In genomic region chrX:154548028-154548316, GRCh38 we compare ENCODE assay signal across 9 cellular contexts. TPM values are rescaled to one million over a fixed set of nuclear protein-coding genes. Genes with fewer than 3 reads are reported as not detected.
A peak's percentile ranks its signal among the peaks of the same experiment; 100 is the strongest.
DNase-seq lines count a peak whose midpoint lies in the region; ATAC-seq lines count a peak whose summit lies in the region.
"Had no signal": no experiment of that assay in that cellular context is flagged by ENCODE, and none has a peak within 500 bp of the region (broad histone marks: within the 10 kb centered on the region; RNA-seq: fewer than 3 reads in every experiment).

No MANE protein-coding gene starts in this region.

- no peaks in the 10 kb centered on the region for H3K27me3 ChIP-seq in iPS-15b (ENCODE audit: control insufficient read depth, insufficient read depth, low read length)

- peak overlapping the region; percentile 98 for H3K27ac Mint-ChIP-seq in activated T-helper 1 cell treated with anti-CD3 and anti-CD28 coated beads, Interleukin-12 subunit alpha, Interleukin-12 subunit beta, Interleukin-2, Interleukin-4 antibody, amounts not matched to agents 30 ng/mL and 10 ng/mL and 1 ng/mL, durations not matched to agents 14 hours and 24 hours and 36 hours
- peak overlapping the region; percentile 94 to 96 for H3K27ac Mint-ChIP-seq in stimulated activated naive CD8-positive, alpha-beta T cell treated with anti-CD3 and anti-CD28 coated beads, Interleukin-15, amount 100 ng/mL, for 72 hours

- no peaks in the 10 kb centered on the region for H3K9me3 Mint-ChIP-seq in activated T-helper 1 cell treated with anti-CD3 and anti-CD28 coated beads, Interleukin-12 subunit alpha, Interleukin-12 subunit beta, Interleukin-2, Interleukin-4 antibody, amounts not matched to agents 30 ng/mL and 10 ng/mL and 1 ng/mL, durations not matched to agents 14 hours and 24 hours and 36 hours
- H3K9me3 Mint-ChIP-seq in stimulated activated naive CD8-positive, alpha-beta T cell treated with anti-CD3 and anti-CD28 coated beads, Interleukin-15, amount 100 ng/mL, for 72 hours, result no peaks in the 10 kb centered on the region

- H3K4me3 Mint-ChIP-seq in activated T-helper 1 cell treated with anti-CD3 and anti-CD28 coated beads, Interleukin-12 subunit alpha, Interleukin-12 subunit beta, Interleukin-2, Interleukin-4 antibody, amounts not matched to agents 30 ng/mL and 10 ng/mL and 1 ng/mL, durations not matched to agents 14 hours and 24 hours and 36 hours, result peak overlapping the region; percentile 96
- peak overlapping the region; percentile 84 to 99 for H3K4me3 Mint-ChIP-seq in stimulated activated naive CD8-positive, alpha-beta T cell treated with anti-CD3 and anti-CD28 coated beads, Interleukin-15, amount 100 ng/mL, for 72 hours

- peak overlapping the region; percentile 89 for H3K4me3 ChIP-seq in iPS-15b (ENCODE audit: low read depth, low read length)

- peaks cover 7% of the 10 kb centered on the region for H3K36me3 ChIP-seq in iPS-15b (ENCODE audit: control insufficient read depth, insufficient read depth, low read length)

- ATAC-seq in stimulated activated naive CD8-positive, alpha-beta T cell treated with anti-CD3 and anti-CD28 coated beads, Interleukin-15, amount 100 ng/mL, for 72 hours, result no peak
- no peak for ATAC-seq in sciatic nerve
- no peak for ATAC-seq in HG03521 (IDR thresholded peaks at IDR 0.05; ENCODE audit: unreplicated experiment)

- H3K4me1 Mint-ChIP-seq in activated T-helper 1 cell treated with anti-CD3 and anti-CD28 coated beads, Interleukin-12 subunit alpha, Interleukin-12 subunit beta, Interleukin-2, Interleukin-4 antibody, amounts not matched to agents 30 ng/mL and 10 ng/mL and 1 ng/mL, durations not matched to agents 14 hours and 24 hours and 36 hours (ENCODE audit: low read depth), result peaks cover 28% of the 10 kb centered on the region
- peaks cover 66% of the 10 kb centered on the region for H3K4me1 Mint-ChIP-seq in stimulated activated naive CD8-positive, alpha-beta T cell treated with anti-CD3 and anti-CD28 coated beads, Interleukin-15, amount 100 ng/mL, for 72 hours

- H3K9me3 ChIP-seq in iPS-15b (ENCODE audit: control insufficient read depth, insufficient read depth, low read length), result no peaks in the 10 kb centered on the region

- no peaks in the 10 kb centered on the region for H3K4me1 ChIP-seq in iPS-15b (ENCODE audit: control insufficient read depth, insufficient read depth, low read length)

- H3K27me3 Mint-ChIP-seq in activated T-helper 1 cell treated with anti-CD3 and anti-CD28 coated beads, Interleukin-12 subunit alpha, Interleukin-12 subunit beta, Interleukin-2, Interleukin-4 antibody, amounts not matched to agents 30 ng/mL and 10 ng/mL and 1 ng/mL, durations not matched to agents 14 hours and 24 hours and 36 hours (ENCODE audit: insufficient read depth), result no peaks in the 10 kb centered on the region
- no peaks in the 10 kb centered on the region for H3K27me3 Mint-ChIP-seq in stimulated activated naive CD8-positive, alpha-beta T cell treated with anti-CD3 and anti-CD28 coated beads, Interleukin-15, amount 100 ng/mL, for 72 hours

- peak overlapping the region; percentile 4 for H3K9ac ChIP-seq in iPS-15b (ENCODE audit: low read depth, low read length)

- DNase-seq in NCI-H526 treated with DMSO at 0.1 percent for 48 hours (lab: John Stamatoyannopoulos, UW) (peak; percentile 17), NCI-H526 (lab: John Stamatoyannopoulos, UW) (no peak), middle frontal gyrus (ENCODE audit: extremely low spot score, low spot score) (no peak), sciatic nerve (ENCODE audit: low spot score) (no peak)
- DNase-seq in activated T-helper 1 cell treated with anti-CD3 and anti-CD28 coated beads, Interleukin-12 subunit alpha, Interleukin-12 subunit beta, Interleukin-2, Interleukin-4 antibody, amounts not matched to agents 30 ng/mL and 10 ng/mL and 1 ng/mL, durations not matched to agents 14 hours and 24 hours and 36 hours (ENCODE audit: low spot score), result no peak
- no peak for DNase-seq in stimulated activated naive CD8-positive, alpha-beta T cell treated with anti-CD3 and anti-CD28 coated beads, Interleukin-15, amount 100 ng/mL, for 72 hours

- peaks cover 22% of the 10 kb centered on the region for H3K36me3 Mint-ChIP-seq in activated T-helper 1 cell treated with anti-CD3 and anti-CD28 coated beads, Interleukin-12 subunit alpha, Interleukin-12 subunit beta, Interleukin-2, Interleukin-4 antibody, amounts not matched to agents 30 ng/mL and 10 ng/mL and 1 ng/mL, durations not matched to agents 14 hours and 24 hours and 36 hours (ENCODE audit: low read depth)

- intact Hi-C loops in activated T-helper 1 cell treated with anti-CD3 and anti-CD28 coated beads, Interleukin-12 subunit alpha, Interleukin-12 subunit beta, Interleukin-2, Interleukin-4 antibody, amounts not matched to agents 30 ng/mL and 10 ng/mL and 1 ng/mL, durations not matched to agents 14 hours and 24 hours and 36 hours (cut with micrococcal nuclease), result no loop called here
- intact Hi-C loops in sciatic nerve (cut with DNase I), result no loop called here

RNA-seq across cellular contexts. Expression of gene IKBKG, which starts 0.6 kb away (rescaled TPM):
- 40.7 and 41.2 TPM in 2 replicates for total RNA-seq in activated T-helper 1 cell treated with anti-CD3 and anti-CD28 coated beads, Interleukin-12 subunit alpha, Interleukin-12 subunit beta, Interleukin-2, Interleukin-4 antibody, amounts not matched to agents 30 ng/mL and 10 ng/mL and 1 ng/mL, durations not matched to agents 14 hours and 24 hours and 36 hours
- total RNA-seq in sciatic nerve, result 25.2 TPM

RNA-seq across cellular contexts. Expression of gene G6PD, which starts 1.3 kb away (rescaled TPM):
- total RNA-seq in activated T-helper 1 cell treated with anti-CD3 and anti-CD28 coated beads, Interleukin-12 subunit alpha, Interleukin-12 subunit beta, Interleukin-2, Interleukin-4 antibody, amounts not matched to agents 30 ng/mL and 10 ng/mL and 1 ng/mL, durations not matched to agents 14 hours and 24 hours and 36 hours, result 72.4 and 74.8 TPM in 2 replicates
- total RNA-seq in sciatic nerve, result 50.4 TPM

RNA-seq across cellular contexts. Expression of gene FAM3A, which starts 31.9 kb away (rescaled TPM):
- total RNA-seq in activated T-helper 1 cell treated with anti-CD3 and anti-CD28 coated beads, Interleukin-12 subunit alpha, Interleukin-12 subunit beta, Interleukin-2, Interleukin-4 antibody, amounts not matched to agents 30 ng/mL and 10 ng/mL and 1 ng/mL, durations not matched to agents 14 hours and 24 hours and 36 hours, result 35.9 and 40.1 TPM in 2 replicates
- 40.3 TPM for total RNA-seq in sciatic nerve

RNA-seq across cellular contexts. Expression of gene CTAG1A, which starts 37.0 kb away (rescaled TPM):
- total RNA-seq in activated T-helper 1 cell treated with anti-CD3 and anti-CD28 coated beads, Interleukin-12 subunit alpha, Interleukin-12 subunit beta, Interleukin-2, Interleukin-4 antibody, amounts not matched to agents 30 ng/mL and 10 ng/mL and 1 ng/mL, durations not matched to agents 14 hours and 24 hours and 36 hours, result not detected in 2 replicates
- not detected for total RNA-seq in sciatic nerve
- total RNA-seq: SK-MEL-5 had no signal

RNA-seq across cellular contexts. Expression of gene SLC10A3, which starts 57.5 kb away (rescaled TPM):
- 19.9 and 23.1 TPM in 2 replicates for total RNA-seq in activated T-helper 1 cell treated with anti-CD3 and anti-CD28 coated beads, Interleukin-12 subunit alpha, Interleukin-12 subunit beta, Interleukin-2, Interleukin-4 antibody, amounts not matched to agents 30 ng/mL and 10 ng/mL and 1 ng/mL, durations not matched to agents 14 hours and 24 hours and 36 hours
- total RNA-seq in sciatic nerve, result 17.7 TPM
